18 cellular contexts compared by ENCODE assay signal in genomic region chr9:136079916-136080246, GRCh38. TPM values are rescaled to one million over a fixed set of nuclear protein-coding genes. Genes with fewer than 3 reads are reported as not detected.
DNase-seq lines count a peak whose midpoint lies in the region; ATAC-seq, FAIRE-seq and TF ChIP-seq lines count a peak whose summit lies in the region.
"Had no signal": no experiment of that assay in that cellular context is flagged by ENCODE, and none has a peak within 500 bp of the region (broad histone marks: within the 10 kb centered on the region; RNA-seq: fewer than 3 reads in every experiment).

No MANE protein-coding gene starts in this region.

- ATAC-seq in left ventricle myocardium superior: peak; percentile 38
- ATAC-seq in gastrocnemius medialis: peak; percentile 15 to 60
- ATAC-seq in HG02981 (IDR thresholded peaks at IDR 0.05; ENCODE audit: unreplicated experiment): no peak
- ATAC-seq: GM23338 had no signal

- peaks cover 41 to 51% of the 10 kb centered on the region in 2 donors for H3K4me1 ChIP-seq in gastrocnemius medialis

- in situ Hi-C loops in gastrocnemius medialis (cut with MboI; ENCODE audit: low sequenced_read_pairs in 4 of 4): no loop called here

- intact Hi-C loops in left ventricle myocardium superior (cut with micrococcal nuclease) (no loop called here), gastrocnemius medialis (cut with DNase I; ENCODE audit: low total_unique reads) (no loop called here)

- TF ChIP-seq CTCF in RWPE1 (conservative IDR thresholded peaks at IDR 0.05; ENCODE audit: low read depth) (no peak), gastrocnemius medialis (IDR thresholded peaks at IDR 0.05 in 4 of 5, conservative IDR thresholded peaks at IDR 0.05 in 1 of 5) (peak in 1 of 5 experiments; percentile 26)

- H3K27ac ChIP-seq in RWPE1: peak overlapping the region; percentile 80
- H3K27ac ChIP-seq in gastrocnemius medialis: peak overlapping the region; percentile 67 to 79 (median 74)
- H3K27ac ChIP-seq: epithelial cell of prostate, KMS-11 had no signal

- no peaks in the 10 kb centered on the region for H3K9me3 ChIP-seq in gastrocnemius medialis
- H3K9me3 ChIP-seq: left lung had no signal

- no peak overlapping the region for H3K4me3 ChIP-seq in gastrocnemius medialis
- H3K4me3 ChIP-seq: GM23338, left lung had no signal

- TF ChIP-seq POLR2A in gastrocnemius medialis (IDR thresholded peaks at IDR 0.05): no peak

- no peak for FAIRE-seq in urothelium cell line (lab: Jason Lieb, UNC)
- FAIRE-seq in RCC 7860 (lab: Jason Lieb, UNC): no peak

- POLR2A ChIA-PET in RWPE1 (lab: Yijun Ruan, JAX; ENCODE audit: low non-redundant PET): no interaction called here

- peak; percentile 9 for DNase-seq in Daoy (ENCODE audit: low read depth)
- DNase-seq in RWPE1 (ENCODE audit: low spot score): no peak
- DNase-seq in left ventricle myocardium superior: peak; percentile 52
- peak in 1 of 2 donors; percentile 63 for DNase-seq in gastrocnemius medialis
- DNase-seq in urothelium cell line (ENCODE audit: low spot score): no peak
- no peak for DNase-seq in RCC 7860 (ENCODE audit: low spot score)
- no peak for DNase-seq in NCI-H146 treated with DMSO at 0.1 percent for 48 hours (lab: John Stamatoyannopoulos, UW; ENCODE audit: unreplicated experiment)
- DNase-seq: activated CD4-positive, alpha-beta T cell treated with anti-CD3 and anti-CD28 coated beads, Interleukin-2, amount 10 ng/mL, durations not matched to agents 24 days and 14 days; activated T-cell treated with anti-CD3 and anti-CD28 coated beads for 4 hours; AML-193; cerebellar nuclear complex; NCI-H1417 treated with DMSO at 0.1 percent for 48 hours; NCI-H446 treated with DMSO at 0.1 percent for 48 hours had no signal

- CTCF ChIA-PET in RWPE1 (lab: Yijun Ruan, JAX): interaction anchor here (0.6 to 1.8 kb wide), 3 partner anchors 9 to 13 kb away, joined by 3 to 8 read pairs (median 3); no protein-coding TSS in a partner anchor

- H3K27me3 ChIP-seq in gastrocnemius medialis: no peaks in the 10 kb centered on the region
- H3K27me3 ChIP-seq: left lung had no signal

- peaks cover 0 to 4% of the 10 kb centered on the region in 2 donors for H3K36me3 ChIP-seq in gastrocnemius medialis

RNA-seq across cellular contexts. Expression of gene NACC2, which starts 15.2 kb away (rescaled TPM):
- 10.9 and 11.5 TPM in 2 replicates for total RNA-seq in Daoy (2014; rRNA removed; shearing (Covaris generic))
- total RNA-seq in left ventricle myocardium superior (39.1 TPM), gastrocnemius medialis (10 to 100 TPM; 26.0 to 51.7 (median 43.5) TPM)

RNA-seq across cellular contexts. Expression of gene TMEM250, which starts 38.8 kb away (rescaled TPM):
- total RNA-seq in Daoy (2014; rRNA removed; shearing (Covaris generic)): 37.5 and 49.5 TPM in 2 replicates
- total RNA-seq in left ventricle myocardium superior (16.6 TPM), gastrocnemius medialis (10 to 100 TPM; 25.7 to 46.9 (median 41.5) TPM)

Comparison
In these comparisons a context has a peak if more than half of its experiments do, and no peak if none do; other contexts are left out.
1. DNase-seq: peak in Daoy (single experiment) and left ventricle myocardium superior (single experiment); none in RWPE1 (single experiment), urothelium cell line (single experiment), RCC 7860 (single experiment) and NCI-H146 treated with DMSO at 0.1 percent for 48 hours (single experiment).